ENCODE assay signal across 16 cellular contexts in genomic region chr9:120539951-120540350, GRCh38. TPM values are rescaled to one million over a fixed set of nuclear protein-coding genes. Genes with fewer than 3 reads are reported as not detected.
DNase-seq lines count a peak whose midpoint lies in the region; TF ChIP-seq lines count a peak whose summit lies in the region.
"Had no signal": no experiment of that assay in that cellular context is flagged by ENCODE, and none has a peak within 500 bp of the region (broad histone marks: within the 10 kb centered on the region; RNA-seq: fewer than 3 reads in every experiment).

No MANE protein-coding gene starts in this region.

- H3K27me3 Mint-ChIP-seq in type B pancreatic cell (no peaks in the 10 kb centered on the region), Calu3 (ENCODE audit: unreplicated experiment) (no peaks in the 10 kb centered on the region)
- H3K27me3 Mint-ChIP-seq: CD4-positive, alpha-beta memory T cell had no signal

- H3K9me3 ChIP-seq in WERI-Rb-1 (ENCODE audit: severe bottlenecking), result no peaks in the 10 kb centered on the region
- H3K9me3 ChIP-seq: Caco-2 had no signal

- H3K4me3 ChIP-seq in WERI-Rb-1 (ENCODE audit: low read depth, low read length), result no peak overlapping the region
- H3K4me3 ChIP-seq: GM12878, GM23338 had no signal

- H3K27me3 ChIP-seq in WERI-Rb-1 (ENCODE audit: insufficient read depth, low read depth, severe bottlenecking), result no peaks in the 10 kb centered on the region

- H3K4me3 Mint-ChIP-seq in type B pancreatic cell (no peak overlapping the region), Calu3 (ENCODE audit: low read depth, unreplicated experiment) (no peak overlapping the region)
- H3K4me3 Mint-ChIP-seq: CD4-positive, alpha-beta memory T cell; GM23338; H9 had no signal

- no peak for TF ChIP-seq CTCF in VCaP (conservative IDR thresholded peaks at IDR 0.05)
- no peak for TF ChIP-seq CTCF in type B pancreatic cell (conservative IDR thresholded peaks at IDR 0.05)
- no peak for TF ChIP-seq CTCF in WERI-Rb-1 (IDR thresholded peaks at IDR 0.05; ENCODE audit: low read depth, low read length)
- TF ChIP-seq CTCF in Calu3 (IDR thresholded peaks at IDR 0.05; ENCODE audit: unreplicated experiment), result no peak

- peaks cover 10% of the 10 kb centered on the region for H3K4me1 Mint-ChIP-seq in type B pancreatic cell (ENCODE audit: unreplicated experiment)
- H3K4me1 Mint-ChIP-seq in Calu3 (ENCODE audit: low read depth, unreplicated experiment), result no peaks in the 10 kb centered on the region

- H3K27ac ChIP-seq in VCaP, result peak overlapping the region; percentile 53; the same call in 1 of the 2 replicates
- H3K27ac ChIP-seq in WERI-Rb-1, result no peak overlapping the region

- intact Hi-C loops in Calu3 (cut with micrococcal nuclease; ENCODE audit: unreplicated experiment), result no loop called here

- no TSS peak for BruUV-seq in Calu3 (replicated peaks; lab: Mats Ljungman, UMichigan)

- CTCF ChIA-PET in Calu3 (lab: Charles Lee), result no interaction called here

- H3K36me3 ChIP-seq in WERI-Rb-1, result peaks cover 73% of the 10 kb centered on the region

- H3K36me3 Mint-ChIP-seq in type B pancreatic cell, result peaks cover 40% of the 10 kb centered on the region
- peaks cover 9% of the 10 kb centered on the region for H3K36me3 Mint-ChIP-seq in Calu3 (ENCODE audit: insufficient read depth, unreplicated experiment)

- H3K9me3 Mint-ChIP-seq in type B pancreatic cell (no peaks in the 10 kb centered on the region), Calu3 (ENCODE audit: low read depth, unreplicated experiment) (no peaks in the 10 kb centered on the region)
- H3K9me3 Mint-ChIP-seq: CD4-positive, alpha-beta memory T cell; GM23338; H9 had no signal

- DNase-seq in fibroblast of gingiva (ENCODE audit: low read depth), result peak; percentile 41
- DNase-seq in foreskin melanocyte, result peak; percentile 80
- DNase-seq in type B pancreatic cell (ENCODE audit: extremely low spot score, unreplicated experiment), result no peak
- DNase-seq in WERI-Rb-1, result no peak
- DNase-seq in mucosa of gallbladder (ENCODE audit: low spot score), result no peak
- DNase-seq in Calu3, result no peak
- DNase-seq: Caco-2; CD4-positive, alpha-beta memory T cell; DMS 273 treated with DMSO at 0.1 percent for 48 hours; DMS79; EL; GDM1; H9 had no signal

- peak overlapping the region; percentile 18 for H3K27ac Mint-ChIP-seq in type B pancreatic cell
- H3K27ac Mint-ChIP-seq in Calu3 (ENCODE audit: unreplicated experiment), result no peak overlapping the region
- H3K27ac Mint-ChIP-seq: CD4-positive, alpha-beta memory T cell had no signal

RNA-seq across cellular contexts. Expression of gene CDK5RAP2, which starts 40.0 kb away (rescaled TPM):
- total RNA-seq in type B pancreatic cell (ENCODE audit: low replicate concordance) (44.8 and 69.2 TPM in 2 replicates), mucosa of gallbladder (43.3 TPM), Calu3 (2022) (40.7 and 43.1 TPM in 2 replicates)

Comparison
In these comparisons a context has a peak if more than half of its experiments do, and no peak if none do; other contexts are left out.
1. DNase-seq: peak in fibroblast of gingiva (single experiment) and foreskin melanocyte (single experiment); none in type B pancreatic cell (single experiment), WERI-Rb-1 (single experiment), mucosa of gallbladder (single experiment) and Calu3 (single experiment).